ENCODE assay signal across 1 cellular context in genomic region chr13:77678691-77679090, GRCh38.
TF ChIP-seq lines count a peak whose summit lies in the region.

No MANE protein-coding gene starts in this region.

TF ChIP-seq in H1, 55 proteins besides CTCF, POLR2A, EP300 and RAD21 (continued from another document):
- TF ChIP-seq CHD7 (IDR thresholded peaks at IDR 0.05; ENCODE audit: insufficient replicate concordance, low read length) (no peak), TAF7 (optimal IDR thresholded peaks at IDR 0.05; ENCODE audit: borderline replicate concordance, low read depth, low read length) (no peak), EZH2 (IDR thresholded peaks at IDR 0.05; ENCODE audit: low read depth, low read length, severe bottlenecking) (no peak), RNF2 (IDR thresholded peaks at IDR 0.05; ENCODE audit: borderline replicate concordance, low read depth, low read length, missing control alignments, poor library complexity, severe bottlenecking) (no peak), RBBP5 (IDR thresholded peaks at IDR 0.05; ENCODE audit: borderline replicate concordance, low read depth, low read length) (no peak), CEBPB (IDR thresholded peaks at IDR 0.05; ENCODE audit: low read depth, low read length) (no peak), BRCA1 (IDR thresholded peaks at IDR 0.05; ENCODE audit: low read depth, low read length) (no peak), SAP30 (IDR thresholded peaks at IDR 0.05; ENCODE audit: insufficient read depth, insufficient replicate concordance, low read length) (no peak), HDAC6 (IDR thresholded peaks at IDR 0.05; ENCODE audit: low read depth, low read length) (no peak)
